8 cellular contexts compared by ENCODE assay signal in genomic region chr20:53839423-53840176, GRCh38.
A peak's percentile ranks its signal among the peaks of the same experiment; 100 is the strongest.
DNase-seq lines count a peak whose midpoint lies in the region; ATAC-seq and TF ChIP-seq lines count a peak whose summit lies in the region.

No MANE protein-coding gene starts in this region.

- peaks cover 83% of the 10 kb centered on the region for H3K4me1 Mint-ChIP-seq in stimulated activated naive CD8-positive, alpha-beta T cell treated with anti-CD3 and anti-CD28 coated beads, Interleukin-15, Interleukin-2, amounts not matched to agents 100 ng/mL and 50 ng/mL, for 24 hours (ENCODE audit: low read depth)

- peak; percentile 48 for ATAC-seq in Right ventricle myocardium inferior

- H3K9me3 Mint-ChIP-seq in stimulated activated naive CD8-positive, alpha-beta T cell treated with anti-CD3 and anti-CD28 coated beads, Interleukin-15, Interleukin-2, amounts not matched to agents 100 ng/mL and 50 ng/mL, for 24 hours: no peaks in the 10 kb centered on the region

- TF ChIP-seq CTCF in right atrium auricular region (IDR thresholded peaks at IDR 0.05): no peak
- no peak for TF ChIP-seq CTCF in HL-60 (IDR thresholded peaks at IDR 0.05; ENCODE audit: insufficient read depth, low read length)

- H3K36me3 Mint-ChIP-seq in stimulated activated naive CD8-positive, alpha-beta T cell treated with anti-CD3 and anti-CD28 coated beads, Interleukin-15, Interleukin-2, amounts not matched to agents 100 ng/mL and 50 ng/mL, for 24 hours (ENCODE audit: low read depth): peaks cover 4% of the 10 kb centered on the region

- no peaks in the 10 kb centered on the region for H3K27me3 Mint-ChIP-seq in stimulated activated naive CD8-positive, alpha-beta T cell treated with anti-CD3 and anti-CD28 coated beads, Interleukin-15, Interleukin-2, amounts not matched to agents 100 ng/mL and 50 ng/mL, for 24 hours

- no peaks in the 10 kb centered on the region for H3K9me3 ChIP-seq in right atrium auricular region

- H3K27me3 ChIP-seq in right atrium auricular region (no peaks in the 10 kb centered on the region), HL-60 (ENCODE audit: insufficient read depth, poor library complexity, severe bottlenecking) (no peaks in the 10 kb centered on the region)

- intact Hi-C loops in Right ventricle myocardium inferior (cut with DNase I): no loop called here

- H3K4me1 ChIP-seq in right atrium auricular region: no peaks in the 10 kb centered on the region

- H3K4me3 ChIP-seq in right atrium auricular region (no peak overlapping the region), HL-60 (replicated peaks; ENCODE audit: insufficient read depth, low read length) (0 out of 2 replicates have a peak overlapping the region, but pooled peaks have one; percentile 6)

- DNase-seq in Right ventricle myocardium inferior (ENCODE audit: missing footprints): peak; percentile 76
- no peak for DNase-seq in right atrium auricular region (ENCODE audit: low spot score)
- peak; percentile 80 to 95 for DNase-seq in HL-60 (ENCODE audit: low read depth in 1 of 2, low spot score in 1 of 2)
- DNase-seq in activated CD4-positive, alpha-beta T cell treated with anti-CD3 and anti-CD28 coated beads for 48 hours: peak; percentile 50
- DNase-seq in germinal center (ENCODE audit: low spot score): peak; percentile 32
- DNase-seq in DMS 273 treated with DMSO at 0.1 percent for 48 hours (lab: John Stamatoyannopoulos, UW): no peak
- no peak for DNase-seq in OCI-M2 (lab: John Stamatoyannopoulos, UW; ENCODE audit: unreplicated experiment)

- H3K4me3 Mint-ChIP-seq in stimulated activated naive CD8-positive, alpha-beta T cell treated with anti-CD3 and anti-CD28 coated beads, Interleukin-15, Interleukin-2, amounts not matched to agents 100 ng/mL and 50 ng/mL, for 24 hours: peak overlapping the region; percentile 70

- peak overlapping the region; percentile 97 for H3K27ac Mint-ChIP-seq in stimulated activated naive CD8-positive, alpha-beta T cell treated with anti-CD3 and anti-CD28 coated beads, Interleukin-15, Interleukin-2, amounts not matched to agents 100 ng/mL and 50 ng/mL, for 24 hours

- H3K36me3 ChIP-seq in right atrium auricular region: no peaks in the 10 kb centered on the region

- H3K27ac ChIP-seq in right atrium auricular region (no peak overlapping the region), HL-60 (replicated peaks) (peak overlapping the region; percentile 67)

Comparison
In these comparisons a context has a peak if more than half of its experiments do, and no peak if none do; other contexts are left out.
1. DNase-seq: peak in Right ventricle myocardium inferior (single experiment), HL-60 (2 of 2), activated CD4-positive, alpha-beta T cell treated with anti-CD3 and anti-CD28 coated beads for 48 hours (single experiment) and germinal center (single experiment); none in right atrium auricular region (single experiment), DMS 273 treated with DMSO at 0.1 percent for 48 hours (single experiment) and OCI-M2 (single experiment).